In genomic region chrX:11401966-11402365, GRCh38 we compare ENCODE assay signal across 27 cellular contexts.
"Had no signal": no experiment of that assay in that cellular context is flagged by ENCODE, and none has a peak within 500 bp of the region (broad histone marks: within the 10 kb centered on the region; RNA-seq: fewer than 3 reads in every experiment).

No MANE protein-coding gene starts in this region.

- H3K4me1 Mint-ChIP-seq: activated CD4-positive, alpha-beta memory T cell treated with anti-CD3 and anti-CD28 coated beads, Interleukin-2, amount 10 ng/mL, durations not matched to agents 7 days and 5 days; activated naive CD4-positive, alpha-beta T cell treated with anti-CD3 and anti-CD28 coated beads, Interleukin-2, amount 10 ng/mL, durations not matched to agents 7 days and 5 days; activated naive CD8-positive, alpha-beta T cell treated with anti-CD3 and anti-CD28 coated beads for 36 hours; T-cell had no signal

- H3K27me3 ChIP-seq: adrenal gland, body of pancreas, cardiac muscle cell had no signal

- ATAC-seq: body of pancreas, T-cell had no signal

- H3K36me3 Mint-ChIP-seq: activated naive CD4-positive, alpha-beta T cell treated with anti-CD3 and anti-CD28 coated beads, Interleukin-2, amount 10 ng/mL, durations not matched to agents 7 days and 5 days; activated naive CD8-positive, alpha-beta T cell treated with anti-CD3 and anti-CD28 coated beads for 36 hours; T-cell had no signal

- H3K36me3 ChIP-seq: adrenal gland, cardiac muscle cell had no signal

- H3K4me1 ChIP-seq: adrenal gland, body of pancreas had no signal

- H3K27ac Mint-ChIP-seq: activated CD4-positive, alpha-beta memory T cell treated with anti-CD3 and anti-CD28 coated beads, Interleukin-2, amount 10 ng/mL, durations not matched to agents 7 days and 5 days; activated naive CD4-positive, alpha-beta T cell treated with anti-CD3 and anti-CD28 coated beads, Interleukin-2, amount 10 ng/mL, durations not matched to agents 7 days and 5 days; activated naive CD8-positive, alpha-beta T cell treated with anti-CD3 and anti-CD28 coated beads for 36 hours; activated T-helper 2 cell treated with anti-CD3 and anti-CD28 coated beads, Interferon-gamma antibody, Interleukin-2, Interleukin-4, amounts not matched to agents 10 μg/mL and 5 μg/mL and 100 μg/mL, durations not matched to agents 14 hours and 24 hours and 36 hours; T-cell had no signal

- H3K4me2 ChIP-seq: PC-9 had no signal

- H3K27me3 Mint-ChIP-seq: activated CD4-positive, alpha-beta memory T cell treated with anti-CD3 and anti-CD28 coated beads, Interleukin-2, amount 10 ng/mL, durations not matched to agents 7 days and 5 days; activated naive CD4-positive, alpha-beta T cell treated with anti-CD3 and anti-CD28 coated beads, Interleukin-2, amount 10 ng/mL, durations not matched to agents 7 days and 5 days; activated naive CD8-positive, alpha-beta T cell treated with anti-CD3 and anti-CD28 coated beads for 36 hours had no signal

- H3K4me3 Mint-ChIP-seq: activated CD4-positive, alpha-beta memory T cell treated with anti-CD3 and anti-CD28 coated beads, Interleukin-2, amount 10 ng/mL, durations not matched to agents 7 days and 5 days; activated naive CD4-positive, alpha-beta T cell treated with anti-CD3 and anti-CD28 coated beads, Interleukin-2, amount 10 ng/mL, durations not matched to agents 7 days and 5 days; activated naive CD8-positive, alpha-beta T cell treated with anti-CD3 and anti-CD28 coated beads for 36 hours; T-cell had no signal

- H3K9me3 ChIP-seq: adrenal gland, body of pancreas had no signal

- DNase-seq: activated CD4-positive, alpha-beta memory T cell treated with anti-CD3 and anti-CD28 coated beads, Interleukin-2, amount 10 ng/mL, durations not matched to agents 7 days and 5 days; activated CD4-positive, alpha-beta T cell treated with anti-CD3 and anti-CD28 coated beads, Interleukin-2, amount 50 U/mL, for 1 hour; activated CD4-positive, CD25-positive, alpha-beta regulatory T cell; activated gamma-delta T cell treated with Interleukin-2 at 50 U/mL for 16 hours; activated naive CD4-positive, alpha-beta T cell treated with anti-CD3 and anti-CD28 coated beads, Interleukin-2, amount 10 ng/mL, durations not matched to agents 7 days and 5 days; activated naive CD8-positive, alpha-beta T cell treated with anti-CD3 and anti-CD28 coated beads for 36 hours; activated T-cell treated with anti-CD3 and anti-CD28 coated beads for 4 hours; activated T-cell treated with anti-CD3 and anti-CD28 coated beads, Interleukin-2, amount 50 U/mL, for 48 hours; adrenal gland; aorta; body of pancreas; KG1; MM.1S; NCI-H1105; NCI-H1436; NCI-H1694 treated with DMSO at 0.1 percent for 48 hours; NCI-H2029 treated with DMSO at 0.1 percent for 48 hours; NCI-H510A treated with DMSO at 0.1 percent for 48 hours; NCI-H69; PC-9; T-cell; T-helper 2 cell; T1000 had no signal

- H3K9me3 Mint-ChIP-seq: activated CD4-positive, alpha-beta memory T cell treated with anti-CD3 and anti-CD28 coated beads, Interleukin-2, amount 10 ng/mL, durations not matched to agents 7 days and 5 days; activated naive CD4-positive, alpha-beta T cell treated with anti-CD3 and anti-CD28 coated beads, Interleukin-2, amount 10 ng/mL, durations not matched to agents 7 days and 5 days; activated naive CD8-positive, alpha-beta T cell treated with anti-CD3 and anti-CD28 coated beads for 36 hours; activated T-helper 2 cell treated with anti-CD3 and anti-CD28 coated beads, Interferon-gamma antibody, Interleukin-2, Interleukin-4, amounts not matched to agents 10 μg/mL and 5 μg/mL and 100 μg/mL, durations not matched to agents 14 hours and 24 hours and 36 hours; T-cell had no signal

- H2AFZ ChIP-seq: PC-9 had no signal

- H3K4me3 ChIP-seq: adrenal gland, body of pancreas, cardiac muscle cell, PC-9, SK-N-MC had no signal

- H3K27ac ChIP-seq: adrenal gland, body of pancreas, cardiac muscle cell, PC-9, SK-N-MC, VCaP had no signal
